8 cellular contexts compared by ENCODE assay signal in genomic region chr17:81392909-81393654, GRCh38. TPM values are rescaled to one million over a fixed set of nuclear protein-coding genes. Genes with fewer than 3 reads are reported as not detected.
A peak's percentile ranks its signal among the peaks of the same experiment; 100 is the strongest.
DNase-seq lines count a peak whose midpoint lies in the region; ATAC-seq, FAIRE-seq and TF ChIP-seq lines count a peak whose summit lies in the region.

No MANE protein-coding gene starts in this region.

- peak overlapping the region; percentile 81 to 96 (median 90) for H3K27ac ChIP-seq in BLaER1 treated with 17β-estradiol and CSF1 and Interleukin-3, amounts not matched to agents 10 nM and 100 nM
- H3K27ac ChIP-seq in H1 (ENCODE audit: low read depth, low read length) = no peak overlapping the region

- TF ChIP-seq EP300 in H1 (IDR thresholded peaks at IDR 0.05; ENCODE audit: borderline replicate concordance in 1 of 2, low read depth in 2 of 2, low read length in 2 of 2) = no peak

- no peak overlapping the region for H3K23ac ChIP-seq in H1 (ENCODE audit: insufficient read length)

- H3K27me3 Mint-ChIP-seq in natural killer cell (ENCODE audit: low read depth in 2 of 2) = peaks cover 0 to 32% of the 10 kb centered on the region in 2 donors

- H3K36me3 ChIP-seq in BLaER1 treated with 17β-estradiol and CSF1 and Interleukin-3, amounts not matched to agents 10 nM and 100 nM = no peaks in the 10 kb centered on the region
- H3K36me3 ChIP-seq in MG63 (peaks cover 7% of the 10 kb centered on the region), H1 (ENCODE audit: control insufficient read depth in 2 of 4, insufficient read depth in 4 of 4, low read length in 3 of 4) (no peaks in the 10 kb centered on the region; a peak in 1 of 8 replicates)

- H4K8ac ChIP-seq in H1 (ENCODE audit: extremely low read depth, insufficient read depth, low read length) = peak overlapping the region; percentile 57; the same call in 1 of the 2 replicates

- peak overlapping the region; percentile 22 for H3K4ac ChIP-seq in H1 (replicated peaks; ENCODE audit: insufficient read length, low read depth, low read length)

- no peak overlapping the region for H2AK5ac ChIP-seq in H1 (ENCODE audit: low read depth, low read length)

- no peak overlapping the region for H2AFZ ChIP-seq in H1 (ENCODE audit: low read length)

- intact Hi-C loops in natural killer cell (cut with micrococcal nuclease) = no loop called here

- TF ChIP-seq CTCF in H1 (IDR thresholded peaks at IDR 0.05; ENCODE audit: control extremely low read depth in 1 of 3, insufficient read depth in 1 of 3, low read depth in 1 of 3, low read length in 3 of 3) (no peak), natural killer cell (IDR thresholded peaks at IDR 0.05) (no peak)

- H4K20me1 ChIP-seq in BLaER1 treated with 17β-estradiol and CSF1 and Interleukin-3, amounts not matched to agents 10 nM and 100 nM = peaks cover 4 to 78% (median 61%) of the 10 kb centered on the region in 11 experiments; a peak in 20 of 22 replicates
- H4K20me1 ChIP-seq in H1 (replicated peaks in 1 of 2; ENCODE audit: control insufficient read depth in 1 of 2, insufficient read depth in 2 of 2, low read length in 2 of 2) = peaks cover 15 to 19% of the 10 kb centered on the region in 2 experiments

- no peak for TF ChIP-seq RAD21 in H1 (IDR thresholded peaks at IDR 0.05 in 1 of 2, conservative IDR thresholded peaks at IDR 0.05 in 1 of 2; ENCODE audit: low read depth in 2 of 2, low read length in 2 of 2)

- H4K5ac ChIP-seq in H1 (ENCODE audit: insufficient read length, low read depth, low read length) = no peak overlapping the region

- CTCF ChIA-PET in H1 (lab: Charles Lee; ENCODE audit: partially characterized antibody) = interaction anchor here (0.7 to 3.0 kb wide), 13 partner anchors 9 to 97 kb away, joined by 3 to 13 read pairs (median 5); no protein-coding TSS in a partner anchor

- peak overlapping the region; percentile 72 to 96 (median 78) for H3K4me3 ChIP-seq in BLaER1 treated with 17β-estradiol and CSF1 and Interleukin-3, amounts not matched to agents 10 nM and 100 nM
- H3K4me3 ChIP-seq in MG63 = peak overlapping the region; percentile 66
- H3K4me3 ChIP-seq in H1 (ENCODE audit: extremely low read depth in 1 of 4, insufficient read depth in 2 of 4, low read depth in 3 of 4, low read length in 4 of 4) = peak overlapping the region; percentile 31 to 64 (median 50)

- POLR2A ChIA-PET in H1 (lab: Charles Lee; ENCODE audit: partially characterized antibody) = interaction anchor here (0.7 to 4.5 kb wide), 12 partner anchors 9 to 141 kb away, joined by 3 to 18 read pairs (median 4); partner anchors contain the start of gene ACTG1

- peaks cover 23 to 26% of the 10 kb centered on the region in 2 donors for H3K4me1 Mint-ChIP-seq in natural killer cell

- no peaks in the 10 kb centered on the region for H3K36me3 Mint-ChIP-seq in natural killer cell

- no peaks in the 10 kb centered on the region for H3K79me1 ChIP-seq in H1 (ENCODE audit: low read depth, low read length)

- peaks cover 24 to 53% (median 45%) of the 10 kb centered on the region in 11 experiments for H3K27me3 ChIP-seq in BLaER1 treated with 17β-estradiol and CSF1 and Interleukin-3, amounts not matched to agents 10 nM and 100 nM
- no peaks in the 10 kb centered on the region for H3K27me3 ChIP-seq in MG63
- peaks cover 44 to 65% (median 58%) of the 10 kb centered on the region in 4 experiments for H3K27me3 ChIP-seq in H1 (replicated peaks in 1 of 4; ENCODE audit: control insufficient read depth in 3 of 4, extremely low read depth in 1 of 4, insufficient read depth in 3 of 4, low read length in 3 of 4)

- H3K4me1 ChIP-seq in BLaER1 treated with 17β-estradiol and CSF1 and Interleukin-3, amounts not matched to agents 10 nM and 100 nM = peaks cover 49 to 68% (median 60%) of the 10 kb centered on the region in 10 experiments
- peaks cover 2 to 43% (median 34%) of the 10 kb centered on the region in 4 experiments for H3K4me1 ChIP-seq in H1 (replicated peaks in 1 of 4; ENCODE audit: control insufficient read depth in 3 of 4, insufficient read depth in 4 of 4, low read length in 3 of 4)

- no peak overlapping the region for H3K14ac ChIP-seq in H1 (ENCODE audit: insufficient read length)

- no peak overlapping the region; the same call in none of the 2 replicates for H3K18ac ChIP-seq in H1 (ENCODE audit: extremely low read depth, low read length)

- no peaks in the 10 kb centered on the region for H3K9me3 ChIP-seq in BLaER1 treated with 17β-estradiol and CSF1 and Interleukin-3, amounts not matched to agents 10 nM and 100 nM (replicated peaks in 1 of 11)
- H3K9me3 ChIP-seq in MG63 (no peaks in the 10 kb centered on the region), H1 (ENCODE audit: insufficient read depth in 2 of 2, low read depth in 1 of 2, low read length in 1 of 2) (no peaks in the 10 kb centered on the region)

- FAIRE-seq in H1 (lab: Jason Lieb, UNC) = no peak

- H2BK15ac ChIP-seq in H1 (ENCODE audit: low read length) = no peak overlapping the region

- no peaks in the 10 kb centered on the region for H3K79me2 ChIP-seq in H1 (ENCODE audit: control insufficient read depth in 1 of 2, insufficient read depth in 2 of 2, low read length in 2 of 2)

- H3K4me2 ChIP-seq in BLaER1 treated with 17β-estradiol and CSF1 and Interleukin-3, amounts not matched to agents 10 nM and 100 nM = peak overlapping the region; percentile 93 to 100 (median 96)
- H3K4me2 ChIP-seq in H1 (ENCODE audit: insufficient read depth in 1 of 2, low read depth in 2 of 2, low read length in 2 of 2) = peak overlapping the region; percentile 60 to 74

- H4K91ac ChIP-seq in H1 (replicated peaks; ENCODE audit: insufficient read length, low read length) = no peak overlapping the region

- H2BK120ac ChIP-seq in H1 (replicated peaks; ENCODE audit: low read depth, low read length) = no peak overlapping the region

- no peak overlapping the region for H3K56ac ChIP-seq in H1 (replicated peaks; ENCODE audit: insufficient read length, low read depth, low read length)

- H3K9me3 Mint-ChIP-seq in natural killer cell = no peaks in the 10 kb centered on the region

- H2BK20ac ChIP-seq in H1 (ENCODE audit: low read length) = no peak overlapping the region

- H2BK5ac ChIP-seq in H1 (ENCODE audit: low read depth, low read length) = no peak overlapping the region

- H3K23me2 ChIP-seq in H1 (ENCODE audit: low read depth, low read length) = peaks cover 22% of the 10 kb centered on the region

- peak overlapping the region; percentile 86 to 95 (median 92) for H3K9ac ChIP-seq in BLaER1 treated with 17β-estradiol and CSF1 and Interleukin-3, amounts not matched to agents 10 nM and 100 nM
- peak overlapping the region in 1 of 4 experiments; percentile 86; a peak in 3 of 7 replicates for H3K9ac ChIP-seq in H1 (replicated peaks in 1 of 4; ENCODE audit: extremely low read depth in 1 of 4, low read depth in 3 of 4, low read length in 3 of 4)

- H3K4me3 Mint-ChIP-seq in natural killer cell = peak overlapping the region; percentile 83

- no peak for DNase-seq in MG63
- DNase-seq in H1 (ENCODE audit: low read depth in 1 of 2, low spot score in 2 of 2) = peak in 1 of 2 experiments; percentile 77
- DNase-seq in natural killer cell = no peak
- DNase-seq in left lobe of liver (ENCODE audit: low spot score) = no peak
- no peak for DNase-seq in NCI-H1694 (lab: John Stamatoyannopoulos, UW)

- WGBS in H1 (ENCODE audit: extremely low coverage in 1 of 2, insufficient coverage in 1 of 2, insufficient read length in 1 of 2, insufficient replicate concordance in 2 of 2, low coverage in 1 of 2, low lambda C conversion rate in 2 of 2, missing lambda C conversion rate in 1 of 2), 2 experiments = 2% methylated on average over 75 of the region's 93 CpGs; no CpG with 5 or more reads in 1 of the 2 experiments

- no peak for TF ChIP-seq POLR2A in H1 (IDR thresholded peaks at IDR 0.05; ENCODE audit: control extremely low read depth in 1 of 2, low read depth in 2 of 2, low read length in 2 of 2)

- ATAC-seq in natural killer cell (peak in 1 of 3 donors; percentile 2), GM18907 (IDR thresholded peaks at IDR 0.05; ENCODE audit: unreplicated experiment) (no peak), left lobe of liver (no peak), HG03045 (IDR thresholded peaks at IDR 0.05; ENCODE audit: unreplicated experiment) (no peak)

- peak overlapping the region; percentile 35 to 81 for H3K27ac Mint-ChIP-seq in natural killer cell

- no peak overlapping the region for H2BK12ac ChIP-seq in H1 (ENCODE audit: low read depth, low read length)

TF ChIP-seq in H1, 55 proteins besides CTCF, POLR2A, EP300 and RAD21:
- TF ChIP-seq SUZ12 (IDR thresholded peaks at IDR 0.05; ENCODE audit: low read length) (peak; percentile 36), ATF3 (IDR thresholded peaks at IDR 0.05; ENCODE audit: insufficient read depth, low read depth, low read length) (no peak), BACH1 (IDR thresholded peaks at IDR 0.05; ENCODE audit: low read length) (no peak), EZH2 (IDR thresholded peaks at IDR 0.05; ENCODE audit: low read depth, low read length, severe bottlenecking) (peak; percentile 29), POLR2AphosphoS5 (IDR thresholded peaks at IDR 0.05; ENCODE audit: low read depth, low read length) (no peak), KDM4A (IDR thresholded peaks at IDR 0.05; ENCODE audit: low read depth, low read length, severe bottlenecking) (no peak)

RNA-seq across cellular contexts. Expression of gene BAHCC1, which starts 2.2 kb away (rescaled TPM):
- total RNA-seq in MG63 (2014; rRNA removed; shearing (Covaris generic); ENCODE audit: low replicate concordance) = 3.6 and 10.4 TPM in 2 replicates
- total RNA-seq in H1 (2021; fragmentation: NEBNext Ultra II Directional; extraction: Animal tissue kit (Norgen Biotek cat#: 25700)) = 0.58 and 0.71 TPM in 2 replicates
- 0.26 and 0.61 TPM in 2 replicates for polyA plus RNA-seq in H1 (2011; rRNA removed)
- 0.47 TPM for polyA plus RNA-seq in H1 (2011; cell fraction: cytosol; rRNA removed)
- polyA plus RNA-seq in H1 (2011; cell fraction: nucleus; rRNA removed) = 2.9 TPM
- 0.44 to 0.98 TPM (median 0.89 TPM) in 4 replicates for polyA plus RNA-seq in H1 (2012, experiment 1 of 2)
- 0.58 TPM for polyA plus RNA-seq in H1 (2012, experiment 2 of 2)
- 0.45 TPM for polyA plus RNA-seq in H1 (2013, experiment 1 of 2)
- 0.50 TPM for polyA plus RNA-seq in H1 (2013, experiment 2 of 2)
- 0.88 and 0.95 TPM in 2 replicates for polyA minus RNA-seq in H1 (2011; rRNA and poly(A)+ RNA removed)
- 3.2 TPM for polyA minus RNA-seq in H1 (2011; cell fraction: cytosol; rRNA and poly(A)+ RNA removed)
- polyA minus RNA-seq in H1 (2011; cell fraction: nucleus; rRNA and poly(A)+ RNA removed) = 1.3 TPM
- total RNA-seq in natural killer cell (10 to 100 TPM in 1 of 3 donors, 1 to 10 TPM in 2; 2.9 to 17.3 (median 5.7) TPM), left lobe of liver (8.0 TPM)
